7 cellular contexts compared by ENCODE assay signal in the genomic region with DNA sequence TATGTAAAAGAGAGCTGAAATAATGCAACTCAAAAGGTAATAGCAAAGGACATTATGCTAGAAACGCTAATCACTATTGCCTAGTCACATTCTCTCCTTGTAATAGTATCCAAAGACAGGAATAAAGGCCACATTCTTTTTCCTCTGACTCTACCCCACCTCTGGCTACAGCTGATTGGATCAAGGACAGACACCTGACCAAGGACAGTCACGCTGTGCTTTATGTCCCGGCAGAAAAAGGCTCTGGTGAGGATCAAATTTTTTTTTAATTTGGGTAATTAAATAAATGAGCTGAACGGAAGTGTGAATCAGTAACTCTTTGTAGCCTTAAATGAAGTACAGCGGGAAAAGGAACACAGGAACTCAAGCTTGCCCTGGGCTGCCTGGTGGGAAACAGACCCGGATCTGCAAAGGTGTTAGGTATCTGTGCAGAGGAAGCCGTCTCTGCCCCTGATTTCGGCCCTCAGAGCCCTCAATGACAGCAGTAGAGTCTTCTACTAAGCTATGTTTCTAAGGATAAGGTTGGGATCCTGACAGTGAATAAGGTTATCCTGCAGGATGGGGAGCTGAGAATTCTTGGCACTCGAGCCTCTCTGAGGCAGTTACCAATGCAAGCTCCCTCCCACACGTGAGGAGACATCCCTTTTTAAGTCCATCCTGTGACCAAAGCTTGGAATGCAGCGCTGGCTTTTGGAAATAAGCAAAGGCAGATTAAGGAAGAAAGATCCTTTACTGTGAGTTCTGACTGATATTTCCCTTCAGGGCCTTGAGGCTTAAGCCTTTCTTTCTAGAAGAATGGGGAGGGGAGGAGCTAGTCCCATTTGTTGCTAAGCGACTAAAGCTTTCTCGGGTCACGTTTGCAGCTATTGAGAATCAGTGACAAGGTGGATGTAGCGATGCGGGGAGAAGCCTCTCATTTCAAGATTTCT. TPM values are rescaled to one million over a fixed set of nuclear protein-coding genes. Genes with fewer than 3 reads are reported as not detected.
DNase-seq lines count a peak whose midpoint lies in the region; ATAC-seq and TF ChIP-seq lines count a peak whose summit lies in the region.

No MANE protein-coding gene starts in this region.

- intact Hi-C loops in ovary (cut with DNase I): no loop called here

- H3K27ac ChIP-seq in ovary: no peak overlapping the region

- TF ChIP-seq POLR2A in ovary (IDR thresholded peaks at IDR 0.05): no peak

- H3K4me3 Mint-ChIP-seq in glutamatergic neuron (ENCODE audit: unreplicated experiment): peak overlapping the region; percentile 67
- H3K4me3 Mint-ChIP-seq in stimulated activated naive B cell treated with anti-CD40 and anti-IgM and Interleukin-4, amounts not matched to agents 10 μg/mL and 1 μg/mL and 100 μg/mL, for 72 hours: no peak overlapping the region

- no peaks in the 10 kb centered on the region for H3K9me3 ChIP-seq in ovary

- no peaks in the 10 kb centered on the region for H3K36me3 ChIP-seq in ovary

- H3K4me3 ChIP-seq in HFF-Myc (replicated peaks; ENCODE audit: low read depth, low read length): no peak overlapping the region
- no peak overlapping the region for H3K4me3 ChIP-seq in ovary

- H3K27ac Mint-ChIP-seq in glutamatergic neuron (ENCODE audit: unreplicated experiment): no peak overlapping the region
- no peak overlapping the region for H3K27ac Mint-ChIP-seq in stimulated activated naive B cell treated with anti-CD40 and anti-IgM and Interleukin-4, amounts not matched to agents 10 μg/mL and 1 μg/mL and 100 μg/mL, for 72 hours

- peak; percentile 4 for DNase-seq in HFF-Myc (ENCODE audit: extremely low read depth, low read depth)
- DNase-seq in glutamatergic neuron: no peak
- no peak for DNase-seq in stimulated activated naive B cell treated with anti-CD40 and anti-IgM and Interleukin-4, amounts not matched to agents 10 μg/mL and 1 μg/mL and 100 μg/mL, for 72 hours
- no peak for DNase-seq in effector CD8-positive, alpha-beta T cell (lab: John Stamatoyannopoulos, UW)
- DNase-seq in stimulated activated CD4-positive, alpha-beta T cell treated with anti-CD3 and anti-CD28 coated beads, Interleukin-1b, Interleukin-23, amount 100 ng/mL, for 48 hours: no peak
- DNase-seq in ovary: no peak

- H3K4me1 Mint-ChIP-seq in glutamatergic neuron (ENCODE audit: low read depth, unreplicated experiment): peaks cover 2% of the 10 kb centered on the region
- H3K4me1 Mint-ChIP-seq in stimulated activated naive B cell treated with anti-CD40 and anti-IgM and Interleukin-4, amounts not matched to agents 10 μg/mL and 1 μg/mL and 100 μg/mL, for 72 hours: peaks cover 16 to 21% of the 10 kb centered on the region in 2 donors

- 36 to 40% (median 39%) methylated on average over 16 of the region's 16 CpGs for WGBS in ovary, 3 donors

- H3K4me1 ChIP-seq in ovary (ENCODE audit: insufficient read depth): no peaks in the 10 kb centered on the region

- ATAC-seq in SK-N-SH treated with all-trans-retinoic acid at 6 μM for 48 hours: peak; percentile 54
- ATAC-seq in stimulated activated naive B cell treated with anti-CD40 and anti-IgM and Interleukin-4, amounts not matched to agents 10 μg/mL and 1 μg/mL and 100 μg/mL, for 72 hours (replicated peaks): peak; percentile 31 to 52

- H3K9me3 Mint-ChIP-seq in glutamatergic neuron (ENCODE audit: unreplicated experiment): no peaks in the 10 kb centered on the region
- H3K9me3 Mint-ChIP-seq in stimulated activated naive B cell treated with anti-CD40 and anti-IgM and Interleukin-4, amounts not matched to agents 10 μg/mL and 1 μg/mL and 100 μg/mL, for 72 hours: no peaks in the 10 kb centered on the region

- H3K27me3 Mint-ChIP-seq in glutamatergic neuron (ENCODE audit: unreplicated experiment): peaks cover 1% of the 10 kb centered on the region
- H3K27me3 Mint-ChIP-seq in stimulated activated naive B cell treated with anti-CD40 and anti-IgM and Interleukin-4, amounts not matched to agents 10 μg/mL and 1 μg/mL and 100 μg/mL, for 72 hours: no peaks in the 10 kb centered on the region

- H3K36me3 Mint-ChIP-seq in glutamatergic neuron (ENCODE audit: unreplicated experiment): no peaks in the 10 kb centered on the region
- H3K36me3 Mint-ChIP-seq in stimulated activated naive B cell treated with anti-CD40 and anti-IgM and Interleukin-4, amounts not matched to agents 10 μg/mL and 1 μg/mL and 100 μg/mL, for 72 hours: peaks cover 2 to 4% of the 10 kb centered on the region in 2 donors

- TF ChIP-seq EP300 in ovary (IDR thresholded peaks at IDR 0.05): no peak

- TF ChIP-seq CTCF in HFF-Myc (IDR thresholded peaks at IDR 0.05; ENCODE audit: low read depth, low read length, missing control alignments) (no peak), glutamatergic neuron (IDR thresholded peaks at IDR 0.05; ENCODE audit: partially characterized antibody, unreplicated experiment) (no peak), ovary (IDR thresholded peaks at IDR 0.05) (no peak)

- H3K27me3 ChIP-seq in ovary: no peaks in the 10 kb centered on the region

TF ChIP-seq in SK-N-SH treated with all-trans-retinoic acid at 6 μM for 48 hours, 23 proteins besides CTCF, POLR2A, EP300 and RAD21:
- TF ChIP-seq TCF4 (CRISPR knock-in tag; IDR thresholded peaks at IDR 0.05; ENCODE audit: borderline replicate concordance): no peak
- TF ChIP-seq RARB (CRISPR knock-in tag; IDR thresholded peaks at IDR 0.05): no peak
- TF ChIP-seq, protein P1, sequence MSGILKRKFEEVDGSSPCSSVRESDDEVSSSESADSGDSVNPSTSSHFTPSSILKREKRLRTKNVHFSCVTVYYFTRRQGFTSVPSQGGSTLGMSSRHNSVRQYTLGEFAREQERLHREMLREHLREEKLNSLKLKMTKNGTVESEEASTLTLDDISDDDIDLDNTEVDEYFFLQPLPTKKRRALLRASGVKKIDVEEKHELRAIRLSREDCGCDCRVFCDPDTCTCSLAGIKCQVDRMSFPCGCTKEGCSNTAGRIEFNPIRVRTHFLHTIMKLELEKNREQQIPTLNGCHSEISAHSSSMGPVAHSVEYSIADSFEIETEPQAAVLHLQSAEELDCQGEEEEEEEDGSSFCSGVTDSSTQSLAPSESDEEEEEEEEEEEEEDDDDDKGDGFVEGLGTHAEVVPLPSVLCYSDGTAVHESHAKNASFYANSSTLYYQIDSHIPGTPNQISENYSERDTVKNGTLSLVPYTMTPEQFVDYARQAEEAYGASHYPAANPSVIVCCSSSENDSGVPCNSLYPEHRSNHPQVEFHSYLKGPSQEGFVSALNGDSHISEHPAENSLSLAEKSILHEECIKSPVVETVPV (CRISPR knock-in tag; IDR thresholded peaks at IDR 0.05): no peak
- TF ChIP-seq, protein P2, sequence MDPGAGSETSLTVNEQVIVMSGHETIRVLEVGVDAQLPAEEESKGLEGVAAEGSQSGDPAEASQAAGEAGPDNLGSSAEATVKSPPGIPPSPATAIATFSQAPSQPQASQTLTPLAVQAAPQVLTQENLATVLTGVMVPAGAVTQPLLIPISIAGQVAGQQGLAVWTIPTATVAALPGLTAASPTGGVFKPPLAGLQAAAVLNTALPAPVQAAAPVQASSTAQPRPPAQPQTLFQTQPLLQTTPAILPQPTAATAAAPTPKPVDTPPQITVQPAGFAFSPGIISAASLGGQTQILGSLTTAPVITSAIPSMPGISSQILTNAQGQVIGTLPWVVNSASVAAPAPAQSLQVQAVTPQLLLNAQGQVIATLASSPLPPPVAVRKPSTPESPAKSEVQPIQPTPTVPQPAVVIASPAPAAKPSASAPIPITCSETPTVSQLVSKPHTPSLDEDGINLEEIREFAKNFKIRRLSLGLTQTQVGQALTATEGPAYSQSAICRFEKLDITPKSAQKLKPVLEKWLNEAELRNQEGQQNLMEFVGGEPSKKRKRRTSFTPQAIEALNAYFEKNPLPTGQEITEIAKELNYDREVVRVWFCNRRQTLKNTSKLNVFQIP (CRISPR knock-in tag; IDR thresholded peaks at IDR 0.05; ENCODE audit: borderline replicate concordance, low read depth): no peak
- no peak for TF ChIP-seq PPARA (CRISPR knock-in tag; IDR thresholded peaks at IDR 0.05; ENCODE audit: borderline replicate concordance)
- no peak for TF ChIP-seq GLIS3 (CRISPR knock-in tag; IDR thresholded peaks at IDR 0.05)
- TF ChIP-seq ZFP30 (CRISPR knock-in tag; IDR thresholded peaks at IDR 0.05): no peak
- no peak for TF ChIP-seq ARNTL (CRISPR knock-in tag; IDR thresholded peaks at IDR 0.05; ENCODE audit: borderline replicate concordance, low read depth)
- no peak for TF ChIP-seq BACH2 (CRISPR knock-in tag; IDR thresholded peaks at IDR 0.05; ENCODE audit: borderline replicate concordance)
- TF ChIP-seq ZNF8 (CRISPR knock-in tag; IDR thresholded peaks at IDR 0.05): no peak

RNA-seq across cellular contexts. Expression of gene IKZF2, which starts 37.8 kb away (rescaled TPM):
- 1.8 TPM for total RNA-seq in glutamatergic neuron (ENCODE audit: unreplicated experiment)
- 1 to 10 TPM; 3.3 to 7.4 (median 5.3) TPM for total RNA-seq in ovary
- 1 to 10 TPM in 1 of 2 donors, under 1 TPM in 1; 0.52 to 1.8 TPM for polyA plus RNA-seq in ovary
